ENCODE assay signal across 19 cellular contexts in the genomic region with DNA sequence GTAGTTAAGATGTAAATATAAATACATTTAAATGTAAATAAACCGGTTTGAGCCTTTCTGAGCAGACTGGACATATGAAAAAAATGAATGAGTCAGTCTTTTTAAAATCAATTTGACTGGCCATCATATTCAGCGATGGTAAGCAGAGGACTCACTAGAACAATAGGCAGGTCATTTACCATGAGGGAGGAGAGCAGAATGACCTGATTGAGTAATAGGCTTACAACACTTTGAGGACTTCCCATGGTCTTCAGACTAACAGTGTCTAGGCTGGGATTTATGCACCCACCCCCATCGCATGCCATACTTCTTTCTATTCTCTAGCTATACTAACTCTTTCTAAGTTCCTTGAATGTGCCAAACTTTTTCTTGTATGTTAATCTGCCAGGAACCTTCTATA.
DNase-seq lines count a peak whose midpoint lies in the region; ATAC-seq and TF ChIP-seq lines count a peak whose summit lies in the region.
"Had no signal": no experiment of that assay in that cellular context is flagged by ENCODE, and none has a peak within 500 bp of the region (broad histone marks: within the 10 kb centered on the region; RNA-seq: fewer than 3 reads in every experiment).

No MANE protein-coding gene starts in this region.

- H3K4me2 ChIP-seq in Loucy (ENCODE audit: low read depth, low read length, poor library complexity, severe bottlenecking): no peak overlapping the region

- intact Hi-C loops in upper lobe of right lung (cut with DNase I): no loop called here

- TF ChIP-seq EP300 in Ishikawa (IDR thresholded peaks at IDR 0.05; ENCODE audit: borderline replicate concordance): peak; percentile 83
- TF ChIP-seq EP300 in gastroesophageal sphincter (IDR thresholded peaks at IDR 0.05): no peak

- TF ChIP-seq POLR2A in gastroesophageal sphincter (IDR thresholded peaks at IDR 0.05): no peak

- no peaks in the 10 kb centered on the region for H3K27me3 ChIP-seq in Loucy (ENCODE audit: insufficient read depth, low read length, poor library complexity, severe bottlenecking)
- no peaks in the 10 kb centered on the region for H3K27me3 ChIP-seq in upper lobe of right lung
- H3K27me3 ChIP-seq in gastroesophageal sphincter: no peaks in the 10 kb centered on the region
- H3K27me3 ChIP-seq: BE2C had no signal

- H3K9me2 ChIP-seq in Loucy (replicated peaks; ENCODE audit: low read depth, low read length): no peaks in the 10 kb centered on the region

- no peak for TF ChIP-seq CTCF in Loucy (conservative IDR thresholded peaks at IDR 0.05; ENCODE audit: low read length)
- TF ChIP-seq CTCF in fibroblast of pulmonary artery (IDR thresholded peaks at IDR 0.05; ENCODE audit: low read length, missing control alignments): no peak
- no peak for TF ChIP-seq CTCF in upper lobe of right lung (IDR thresholded peaks at IDR 0.05)
- TF ChIP-seq CTCF in gastroesophageal sphincter (IDR thresholded peaks at IDR 0.05): no peak

- H3K4me1 ChIP-seq in Loucy (ENCODE audit: insufficient read depth, low read length, poor library complexity, severe bottlenecking) (peaks cover 44% of the 10 kb centered on the region), upper lobe of right lung (no peaks in the 10 kb centered on the region), gastroesophageal sphincter (no peaks in the 10 kb centered on the region)
- H3K4me1 ChIP-seq: BE2C had no signal

- WGBS in gastroesophageal sphincter (ENCODE audit: low coverage in 1 of 2), 2 donors: 54 to 59% methylated on average over 3 of the region's 3 CpGs

- no peak for TF ChIP-seq RAD21 in Ishikawa (IDR thresholded peaks at IDR 0.05; ENCODE audit: low read depth)

- peak; percentile 63 for DNase-seq in fibroblast of pulmonary artery (ENCODE audit: low read depth)
- DNase-seq in upper lobe of right lung: no peak
- DNase-seq in iPS-NIHi7 (ENCODE audit: extremely low spot score): no peak
- DNase-seq: ACHN; BE2C; C1 segment of cervical spinal cord; CD4-positive, CD25-positive, alpha-beta regulatory T cell; CD8-positive, alpha-beta memory T cell; COR-L47; DMS 273 treated with DMSO at 0.1 percent for 48 hours; DMS53; DND-41; EL; GM23248 had no signal

- H3F3A ChIP-seq in Loucy (ENCODE audit: low read depth): no peaks in the 10 kb centered on the region

- no peaks in the 10 kb centered on the region for H3K9me3 ChIP-seq in Loucy (ENCODE audit: insufficient read depth, low read depth, low read length)
- H3K9me3 ChIP-seq in upper lobe of right lung: no peaks in the 10 kb centered on the region
- H3K9me3 ChIP-seq in gastroesophageal sphincter: no peaks in the 10 kb centered on the region
- H3K9me3 ChIP-seq: BE2C, HAP-1 had no signal

- H2AFZ ChIP-seq in Loucy (ENCODE audit: low read length): peak overlapping the region; percentile 10; the same call in 1 of the 2 replicates
- H2AFZ ChIP-seq: GM23248 had no signal

- H3K27ac ChIP-seq in upper lobe of right lung (no peak overlapping the region), gastroesophageal sphincter (no peak overlapping the region)
- H3K27ac ChIP-seq: GM23248 had no signal

- H3K4me3 ChIP-seq in Loucy (ENCODE audit: low read length, poor library complexity, severe bottlenecking) (no peak overlapping the region), fibroblast of pulmonary artery (replicated peaks; ENCODE audit: low read depth, low read length) (no peak overlapping the region), upper lobe of right lung (no peak overlapping the region), gastroesophageal sphincter (no peak overlapping the region)
- H3K4me3 ChIP-seq: GM12878, GM23248, HAP-1 had no signal

- no peak overlapping the region for H3K9ac ChIP-seq in Loucy (ENCODE audit: low read depth, low read length, poor library complexity, severe bottlenecking)
- H3K9ac ChIP-seq: GM23248 had no signal

- no peaks in the 10 kb centered on the region for H4K20me1 ChIP-seq in Loucy (ENCODE audit: insufficient read depth, low read length, poor library complexity, severe bottlenecking)

- H3K36me3 ChIP-seq in Loucy (ENCODE audit: insufficient read depth, low read length) (no peaks in the 10 kb centered on the region), upper lobe of right lung (no peaks in the 10 kb centered on the region), gastroesophageal sphincter (no peaks in the 10 kb centered on the region)
- H3K36me3 ChIP-seq: BE2C, HAP-1 had no signal

- H3K79me2 ChIP-seq in Loucy (ENCODE audit: insufficient read depth, low read length): no peaks in the 10 kb centered on the region

- ATAC-seq in upper lobe of right lung (peak; percentile 31), gastroesophageal sphincter (no peak)
- ATAC-seq: GM12878 had no signal

TF ChIP-seq in Ishikawa, 13 proteins besides CTCF, POLR2A, EP300 and RAD21:
- TF ChIP-seq TCF12 (IDR thresholded peaks at IDR 0.05; ENCODE audit: low read depth) (no peak), NFIC (IDR thresholded peaks at IDR 0.05) (peak; percentile 49; the same call in 1 of the 2 replicates), EGR1 (IDR thresholded peaks at IDR 0.05) (no peak), YY1 (IDR thresholded peaks at IDR 0.05; ENCODE audit: low read depth) (no peak), TEAD4 (IDR thresholded peaks at IDR 0.05) (0 out of 2 replicates have a peak, but pooled peaks have one; percentile 30), TAF1 (IDR thresholded peaks at IDR 0.05; ENCODE audit: low read depth) (no peak), ZBTB7A (IDR thresholded peaks at IDR 0.05; ENCODE audit: low read depth) (no peak), CEBPB (IDR thresholded peaks at IDR 0.05) (peak; percentile 91)
- TF ChIP-seq, protein P1, sequence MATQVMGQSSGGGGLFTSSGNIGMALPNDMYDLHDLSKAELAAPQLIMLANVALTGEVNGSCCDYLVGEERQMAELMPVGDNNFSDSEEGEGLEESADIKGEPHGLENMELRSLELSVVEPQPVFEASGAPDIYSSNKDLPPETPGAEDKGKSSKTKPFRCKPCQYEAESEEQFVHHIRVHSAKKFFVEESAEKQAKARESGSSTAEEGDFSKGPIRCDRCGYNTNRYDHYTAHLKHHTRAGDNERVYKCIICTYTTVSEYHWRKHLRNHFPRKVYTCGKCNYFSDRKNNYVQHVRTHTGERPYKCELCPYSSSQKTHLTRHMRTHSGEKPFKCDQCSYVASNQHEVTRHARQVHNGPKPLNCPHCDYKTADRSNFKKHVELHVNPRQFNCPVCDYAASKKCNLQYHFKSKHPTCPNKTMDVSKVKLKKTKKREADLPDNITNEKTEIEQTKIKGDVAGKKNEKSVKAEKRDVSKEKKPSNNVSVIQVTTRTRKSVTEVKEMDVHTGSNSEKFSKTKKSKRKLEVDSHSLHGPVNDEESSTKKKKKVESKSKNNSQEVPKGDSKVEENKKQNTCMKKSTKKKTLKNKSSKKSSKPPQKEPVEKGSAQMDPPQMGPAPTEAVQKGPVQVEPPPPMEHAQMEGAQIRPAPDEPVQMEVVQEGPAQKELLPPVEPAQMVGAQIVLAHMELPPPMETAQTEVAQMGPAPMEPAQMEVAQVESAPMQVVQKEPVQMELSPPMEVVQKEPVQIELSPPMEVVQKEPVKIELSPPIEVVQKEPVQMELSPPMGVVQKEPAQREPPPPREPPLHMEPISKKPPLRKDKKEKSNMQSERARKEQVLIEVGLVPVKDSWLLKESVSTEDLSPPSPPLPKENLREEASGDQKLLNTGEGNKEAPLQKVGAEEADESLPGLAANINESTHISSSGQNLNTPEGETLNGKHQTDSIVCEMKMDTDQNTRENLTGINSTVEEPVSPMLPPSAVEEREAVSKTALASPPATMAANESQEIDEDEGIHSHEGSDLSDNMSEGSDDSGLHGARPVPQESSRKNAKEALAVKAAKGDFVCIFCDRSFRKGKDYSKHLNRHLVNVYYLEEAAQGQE (IDR thresholded peaks at IDR 0.05; ENCODE audit: low read depth): no peak
- TF ChIP-seq, protein P2, sequence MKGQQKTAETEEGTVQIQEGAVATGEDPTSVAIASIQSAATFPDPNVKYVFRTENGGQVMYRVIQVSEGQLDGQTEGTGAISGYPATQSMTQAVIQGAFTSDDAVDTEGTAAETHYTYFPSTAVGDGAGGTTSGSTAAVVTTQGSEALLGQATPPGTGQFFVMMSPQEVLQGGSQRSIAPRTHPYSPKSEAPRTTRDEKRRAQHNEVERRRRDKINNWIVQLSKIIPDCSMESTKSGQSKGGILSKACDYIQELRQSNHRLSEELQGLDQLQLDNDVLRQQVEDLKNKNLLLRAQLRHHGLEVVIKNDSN (IDR thresholded peaks at IDR 0.05): no peak
